2 cellular contexts compared by ENCODE assay signal in the genomic region with DNA sequence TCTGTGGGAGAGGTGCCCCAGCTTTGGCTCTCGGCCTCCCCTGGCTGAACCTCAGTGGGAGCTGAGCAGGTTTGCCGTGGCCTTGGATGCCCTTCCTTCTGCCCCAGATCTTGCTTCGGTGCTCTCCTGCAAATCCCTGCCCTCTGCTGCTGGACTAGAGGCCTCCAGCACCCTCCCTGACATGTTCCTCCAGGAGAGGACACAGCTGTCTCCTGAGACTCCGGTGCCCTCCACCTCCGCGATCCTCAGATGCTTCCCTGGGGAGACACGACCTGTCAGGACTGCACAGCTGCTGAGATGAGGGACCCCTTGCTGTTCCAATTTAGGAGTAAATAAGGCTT.
TF ChIP-seq lines count a peak whose summit lies in the region.

No MANE protein-coding gene starts in this region.

TF ChIP-seq in HCT116, 20 proteins besides CTCF, POLR2A, EP300 and RAD21:
- TF ChIP-seq EZH2 (IDR thresholded peaks at IDR 0.05) (no peak), ELF1 (IDR thresholded peaks at IDR 0.05; ENCODE audit: borderline replicate concordance, low read depth) (no peak), EZH2phosphoT487 (IDR thresholded peaks at IDR 0.05; ENCODE audit: borderline replicate concordance) (no peak), TCF7L2 (IDR thresholded peaks at IDR 0.05; ENCODE audit: borderline replicate concordance, extremely low read depth, insufficient read depth, insufficient read length) (no peak), ZFX (IDR thresholded peaks at IDR 0.05) (no peak), FOSL1 (IDR thresholded peaks at IDR 0.05; ENCODE audit: low read depth) (no peak), CEBPB (IDR thresholded peaks at IDR 0.05; ENCODE audit: low read depth) (no peak), CBX3 (IDR thresholded peaks at IDR 0.05; ENCODE audit: low read depth) (no peak)
- TF ChIP-seq, protein P1, sequence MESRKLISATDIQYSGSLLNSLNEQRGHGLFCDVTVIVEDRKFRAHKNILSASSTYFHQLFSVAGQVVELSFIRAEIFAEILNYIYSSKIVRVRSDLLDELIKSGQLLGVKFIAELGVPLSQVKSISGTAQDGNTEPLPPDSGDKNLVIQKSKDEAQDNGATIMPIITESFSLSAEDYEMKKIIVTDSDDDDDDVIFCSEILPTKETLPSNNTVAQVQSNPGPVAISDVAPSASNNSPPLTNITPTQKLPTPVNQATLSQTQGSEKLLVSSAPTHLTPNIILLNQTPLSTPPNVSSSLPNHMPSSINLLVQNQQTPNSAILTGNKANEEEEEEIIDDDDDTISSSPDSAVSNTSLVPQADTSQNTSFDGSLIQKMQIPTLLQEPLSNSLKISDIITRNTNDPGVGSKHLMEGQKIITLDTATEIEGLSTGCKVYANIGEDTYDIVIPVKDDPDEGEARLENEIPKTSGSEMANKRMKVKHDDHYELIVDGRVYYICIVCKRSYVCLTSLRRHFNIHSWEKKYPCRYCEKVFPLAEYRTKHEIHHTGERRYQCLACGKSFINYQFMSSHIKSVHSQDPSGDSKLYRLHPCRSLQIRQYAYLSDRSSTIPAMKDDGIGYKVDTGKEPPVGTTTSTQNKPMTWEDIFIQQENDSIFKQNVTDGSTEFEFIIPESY (IDR thresholded peaks at IDR 0.05; ENCODE audit: extremely low read depth, insufficient replicate concordance, low read length) = no peak
- TF ChIP-seq, protein P2, sequence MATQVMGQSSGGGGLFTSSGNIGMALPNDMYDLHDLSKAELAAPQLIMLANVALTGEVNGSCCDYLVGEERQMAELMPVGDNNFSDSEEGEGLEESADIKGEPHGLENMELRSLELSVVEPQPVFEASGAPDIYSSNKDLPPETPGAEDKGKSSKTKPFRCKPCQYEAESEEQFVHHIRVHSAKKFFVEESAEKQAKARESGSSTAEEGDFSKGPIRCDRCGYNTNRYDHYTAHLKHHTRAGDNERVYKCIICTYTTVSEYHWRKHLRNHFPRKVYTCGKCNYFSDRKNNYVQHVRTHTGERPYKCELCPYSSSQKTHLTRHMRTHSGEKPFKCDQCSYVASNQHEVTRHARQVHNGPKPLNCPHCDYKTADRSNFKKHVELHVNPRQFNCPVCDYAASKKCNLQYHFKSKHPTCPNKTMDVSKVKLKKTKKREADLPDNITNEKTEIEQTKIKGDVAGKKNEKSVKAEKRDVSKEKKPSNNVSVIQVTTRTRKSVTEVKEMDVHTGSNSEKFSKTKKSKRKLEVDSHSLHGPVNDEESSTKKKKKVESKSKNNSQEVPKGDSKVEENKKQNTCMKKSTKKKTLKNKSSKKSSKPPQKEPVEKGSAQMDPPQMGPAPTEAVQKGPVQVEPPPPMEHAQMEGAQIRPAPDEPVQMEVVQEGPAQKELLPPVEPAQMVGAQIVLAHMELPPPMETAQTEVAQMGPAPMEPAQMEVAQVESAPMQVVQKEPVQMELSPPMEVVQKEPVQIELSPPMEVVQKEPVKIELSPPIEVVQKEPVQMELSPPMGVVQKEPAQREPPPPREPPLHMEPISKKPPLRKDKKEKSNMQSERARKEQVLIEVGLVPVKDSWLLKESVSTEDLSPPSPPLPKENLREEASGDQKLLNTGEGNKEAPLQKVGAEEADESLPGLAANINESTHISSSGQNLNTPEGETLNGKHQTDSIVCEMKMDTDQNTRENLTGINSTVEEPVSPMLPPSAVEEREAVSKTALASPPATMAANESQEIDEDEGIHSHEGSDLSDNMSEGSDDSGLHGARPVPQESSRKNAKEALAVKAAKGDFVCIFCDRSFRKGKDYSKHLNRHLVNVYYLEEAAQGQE (IDR thresholded peaks at IDR 0.05; ENCODE audit: low read depth) = no peak
- TF ChIP-seq, protein P3, sequence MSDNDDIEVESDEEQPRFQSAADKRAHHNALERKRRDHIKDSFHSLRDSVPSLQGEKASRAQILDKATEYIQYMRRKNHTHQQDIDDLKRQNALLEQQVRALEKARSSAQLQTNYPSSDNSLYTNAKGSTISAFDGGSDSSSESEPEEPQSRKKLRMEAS (IDR thresholded peaks at IDR 0.05) = no peak

TF ChIP-seq in K562, 482 proteins besides CTCF, POLR2A, EP300 and RAD21:
- TF ChIP-seq, protein P4, sequence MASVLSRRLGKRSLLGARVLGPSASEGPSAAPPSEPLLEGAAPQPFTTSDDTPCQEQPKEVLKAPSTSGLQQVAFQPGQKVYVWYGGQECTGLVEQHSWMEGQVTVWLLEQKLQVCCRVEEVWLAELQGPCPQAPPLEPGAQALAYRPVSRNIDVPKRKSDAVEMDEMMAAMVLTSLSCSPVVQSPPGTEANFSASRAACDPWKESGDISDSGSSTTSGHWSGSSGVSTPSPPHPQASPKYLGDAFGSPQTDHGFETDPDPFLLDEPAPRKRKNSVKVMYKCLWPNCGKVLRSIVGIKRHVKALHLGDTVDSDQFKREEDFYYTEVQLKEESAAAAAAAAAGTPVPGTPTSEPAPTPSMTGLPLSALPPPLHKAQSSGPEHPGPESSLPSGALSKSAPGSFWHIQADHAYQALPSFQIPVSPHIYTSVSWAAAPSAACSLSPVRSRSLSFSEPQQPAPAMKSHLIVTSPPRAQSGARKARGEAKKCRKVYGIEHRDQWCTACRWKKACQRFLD (CRISPR knock-in tag; IDR thresholded peaks at IDR 0.05) = no peak
- TF ChIP-seq NELFE (IDR thresholded peaks at IDR 0.05; ENCODE audit: insufficient read depth, insufficient read length) = no peak
- TF ChIP-seq NFXL1 (CRISPR knock-in tag; IDR thresholded peaks at IDR 0.05) = no peak
- no peak for TF ChIP-seq SREBF1 (IDR thresholded peaks at IDR 0.05; ENCODE audit: borderline replicate concordance, low read depth, low read length)
- TF ChIP-seq POLR2AphosphoS2 (IDR thresholded peaks at IDR 0.05; ENCODE audit: low read length) = no peak
- TF ChIP-seq, protein P5, sequence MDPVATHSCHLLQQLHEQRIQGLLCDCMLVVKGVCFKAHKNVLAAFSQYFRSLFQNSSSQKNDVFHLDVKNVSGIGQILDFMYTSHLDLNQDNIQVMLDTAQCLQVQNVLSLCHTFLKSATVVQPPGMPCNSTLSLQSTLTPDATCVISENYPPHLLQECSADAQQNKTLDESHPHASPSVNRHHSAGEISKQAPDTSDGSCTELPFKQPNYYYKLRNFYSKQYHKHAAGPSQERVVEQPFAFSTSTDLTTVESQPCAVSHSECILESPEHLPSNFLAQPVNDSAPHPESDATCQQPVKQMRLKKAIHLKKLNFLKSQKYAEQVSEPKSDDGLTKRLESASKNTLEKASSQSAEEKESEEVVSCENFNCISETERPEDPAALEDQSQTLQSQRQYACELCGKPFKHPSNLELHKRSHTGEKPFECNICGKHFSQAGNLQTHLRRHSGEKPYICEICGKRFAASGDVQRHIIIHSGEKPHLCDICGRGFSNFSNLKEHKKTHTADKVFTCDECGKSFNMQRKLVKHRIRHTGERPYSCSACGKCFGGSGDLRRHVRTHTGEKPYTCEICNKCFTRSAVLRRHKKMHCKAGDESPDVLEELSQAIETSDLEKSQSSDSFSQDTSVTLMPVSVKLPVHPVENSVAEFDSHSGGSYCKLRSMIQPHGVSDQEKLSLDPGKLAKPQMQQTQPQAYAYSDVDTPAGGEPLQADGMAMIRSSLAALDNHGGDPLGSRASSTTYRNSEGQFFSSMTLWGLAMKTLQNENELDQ (CRISPR knock-in tag; IDR thresholded peaks at IDR 0.05; ENCODE audit: borderline replicate concordance) = no peak
- no peak for TF ChIP-seq TAL1 (IDR thresholded peaks at IDR 0.05)
- TF ChIP-seq RFX1 (IDR thresholded peaks at IDR 0.05) = no peak
- no peak for TF ChIP-seq SIN3A (IDR thresholded peaks at IDR 0.05; ENCODE audit: borderline replicate concordance in 2 of 2, control insufficient read depth in 1 of 2, low read depth in 2 of 2, low read length in 2 of 2)
- no peak for TF ChIP-seq KLF16 (IDR thresholded peaks at IDR 0.05)
- TF ChIP-seq BACH1 (tag; IDR thresholded peaks at IDR 0.05) = no peak
- TF ChIP-seq HNRNPH1 (optimal IDR thresholded peaks at IDR 0.05; ENCODE audit: low read depth, low read length) = no peak
- TF ChIP-seq, protein P6, sequence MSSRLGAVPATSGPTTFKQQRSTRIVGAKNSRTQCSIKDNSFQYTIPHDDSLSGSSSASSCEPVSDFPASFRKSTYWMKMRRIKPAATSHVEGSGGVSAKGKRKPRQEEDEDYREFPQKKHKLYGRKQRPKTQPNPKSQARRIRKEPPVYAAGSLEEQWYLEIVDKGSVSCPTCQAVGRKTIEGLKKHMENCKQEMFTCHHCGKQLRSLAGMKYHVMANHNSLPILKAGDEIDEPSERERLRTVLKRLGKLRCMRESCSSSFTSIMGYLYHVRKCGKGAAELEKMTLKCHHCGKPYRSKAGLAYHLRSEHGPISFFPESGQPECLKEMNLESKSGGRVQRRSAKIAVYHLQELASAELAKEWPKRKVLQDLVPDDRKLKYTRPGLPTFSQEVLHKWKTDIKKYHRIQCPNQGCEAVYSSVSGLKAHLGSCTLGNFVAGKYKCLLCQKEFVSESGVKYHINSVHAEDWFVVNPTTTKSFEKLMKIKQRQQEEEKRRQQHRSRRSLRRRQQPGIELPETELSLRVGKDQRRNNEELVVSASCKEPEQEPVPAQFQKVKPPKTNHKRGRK (tag; IDR thresholded peaks at IDR 0.05) = no peak
- TF ChIP-seq ZNF165 (CRISPR knock-in tag; IDR thresholded peaks at IDR 0.05; ENCODE audit: borderline replicate concordance) = no peak
- no peak for TF ChIP-seq BHLHE40 (IDR thresholded peaks at IDR 0.05; ENCODE audit: low read length)
- no peak for TF ChIP-seq SMC3 (conservative IDR thresholded peaks at IDR 0.05; ENCODE audit: insufficient read depth, low read depth, low read length)
